In genomic region chr2:190343500-190344274, GRCh38 we compare ENCODE assay signal across 8 cellular contexts. TPM values are rescaled to one million over a fixed set of nuclear protein-coding genes. Genes with fewer than 3 reads are reported as not detected.
A peak's percentile ranks its signal among the peaks of the same experiment; 100 is the strongest.
DNase-seq lines count a peak whose midpoint lies in the region; ATAC-seq and TF ChIP-seq lines count a peak whose summit lies in the region.

Gene INPP1, plus strand, starts transcription at chr2:190343589. Its CDS starts 16,514 bp downstream, at chr2:190360103.

- peak; percentile 60 to 67 (median 66) for DNase-seq in body of pancreas
- DNase-seq in hypothalamus (lab: John Stamatoyannopoulos, UW) = peak in 42 of 51 donors; percentile 25 to 85 (median 62)
- DNase-seq in retina = peak; percentile 84
- no peak for DNase-seq in NCI-H446 treated with DMSO at 0.1 percent for 48 hours (lab: John Stamatoyannopoulos, UW)

- TF ChIP-seq CTCF in GM12875 (IDR thresholded peaks at IDR 0.05; ENCODE audit: borderline replicate concordance, insufficient read depth, low read depth, low read length) (no peak), body of pancreas (IDR thresholded peaks at IDR 0.05) (no peak)

- peak within 1 kb of the TSS; percentile 89 to 96 (median 92) for H3K27ac ChIP-seq in body of pancreas

- H3K4me3 ChIP-seq in GM12875 (ENCODE audit: low read depth, low read length) = peak within 1 kb of the TSS; percentile 68
- H3K4me3 ChIP-seq in body of pancreas = peak within 1 kb of the TSS; percentile 37 to 70

- peak; percentile 40 to 66 (median 63) for TF ChIP-seq POLR2A in body of pancreas (IDR thresholded peaks at IDR 0.05)

- ATAC-seq in GM21786 (IDR thresholded peaks at IDR 0.05; ENCODE audit: unreplicated experiment) (peak; percentile 50), body of pancreas (peak; percentile 79)

- TF ChIP-seq RAD21 in Ishikawa (IDR thresholded peaks at IDR 0.05; ENCODE audit: low read depth) = no peak

- no peak for TF ChIP-seq EP300 in Ishikawa (IDR thresholded peaks at IDR 0.05; ENCODE audit: borderline replicate concordance)

- H3K4me1 ChIP-seq in body of pancreas = peaks cover 33% of the 10 kb centered on the region

- no peaks in the 10 kb centered on the region for H3K9me3 ChIP-seq in body of pancreas

- H3K27me3 ChIP-seq in body of pancreas = no peaks in the 10 kb centered on the region

- 0 to 1% methylated on average over 17 to 103 of the region's 103 CpGs for WGBS in body of pancreas, 2 donors

- no peaks in the 10 kb centered on the region for H3K36me3 ChIP-seq in body of pancreas (replicated peaks in 1 of 2; ENCODE audit: insufficient read depth in 1 of 2, low read depth in 2 of 2)

- intact Hi-C loops in T-helper 2 cell treated with Interferon-gamma antibody and Interleukin-4, amounts not matched to agents 100 ng/mL and 5 ng/mL, for 36 hours (cut with micrococcal nuclease) = loop anchor here (1.0 to 5.0 kb wide), 4 partner anchors 15 to 309 kb away; partner anchors contain the start of gene HIBCH
- intact Hi-C loops in body of pancreas (cut with DNase I) = no loop called here

TF ChIP-seq in Ishikawa, 13 proteins besides CTCF, POLR2A, EP300 and RAD21:
- TF ChIP-seq MAX (IDR thresholded peaks at IDR 0.05) (peak; percentile 94), EGR1 (IDR thresholded peaks at IDR 0.05) (peak; percentile 26; the same call in 1 of the 2 replicates), ZBTB7A (IDR thresholded peaks at IDR 0.05; ENCODE audit: low read depth) (no peak), YY1 (IDR thresholded peaks at IDR 0.05; ENCODE audit: low read depth) (peak; percentile 59), USF1 (IDR thresholded peaks at IDR 0.05) (peak; percentile 2; the same call in 1 of the 2 replicates), FOXM1 (IDR thresholded peaks at IDR 0.05; ENCODE audit: borderline replicate concordance, low read depth) (no peak), TAF1 (IDR thresholded peaks at IDR 0.05; ENCODE audit: low read depth) (0 out of 2 replicates have a peak, but pooled peaks have one; percentile 40), NFIC (IDR thresholded peaks at IDR 0.05) (0 out of 2 replicates have a peak, but pooled peaks have one; percentile 4)

RNA-seq across cellular contexts. Expression of gene INPP1, which starts in this region (rescaled TPM):
- total RNA-seq in T-helper 2 cell treated with Interferon-gamma antibody and Interleukin-4, amounts not matched to agents 100 ng/mL and 5 ng/mL, for 36 hours = 9.3 and 10.7 TPM in 2 replicates
- 10 to 100 TPM; 17.6 to 19.8 TPM for total RNA-seq in body of pancreas
